ENCODE assay signal across 19 cellular contexts in genomic region chr3:89503891-89504391, GRCh38.
"Had no signal": no experiment of that assay in that cellular context is flagged by ENCODE, and none has a peak within 500 bp of the region (broad histone marks: within the 10 kb centered on the region; RNA-seq: fewer than 3 reads in every experiment).

No MANE protein-coding gene starts in this region.

- H3K36me3 ChIP-seq: SJSA1 had no signal

- H3K9me3 ChIP-seq: SJSA1 had no signal

- H3K4me3 ChIP-seq: SJSA1, SK-N-MC had no signal

- H3K27me3 ChIP-seq: SJSA1 had no signal

- FAIRE-seq: RCC 7860 had no signal

- H3K4me1 ChIP-seq: SJSA1 had no signal

- DNase-seq: Karpas-422; KBM-7; MM.1S; NCI-H1105; NCI-H1417; NCI-H1436 treated with DMSO at 0.1 percent for 48 hours; NCI-H1694; NCI-H187 treated with DMSO at 0.1 percent for 48 hours; NCI-H2029 treated with DMSO at 0.1 percent for 48 hours; NCI-H2107; NCI-H2227 treated with DMSO at 0.1 percent for 48 hours; NCI-H774; NK-92 treated with Interleukin-12 subunit alpha and Interleukin-12 subunit beta, amount 100 ng/mL, for 24 hours; Right ventricle myocardium superior; RPMI8226; SIG-M5 had no signal

- H3K27ac ChIP-seq: SJSA1, SK-N-MC had no signal
